ENCODE assay signal across 11 cellular contexts in the genomic region with DNA sequence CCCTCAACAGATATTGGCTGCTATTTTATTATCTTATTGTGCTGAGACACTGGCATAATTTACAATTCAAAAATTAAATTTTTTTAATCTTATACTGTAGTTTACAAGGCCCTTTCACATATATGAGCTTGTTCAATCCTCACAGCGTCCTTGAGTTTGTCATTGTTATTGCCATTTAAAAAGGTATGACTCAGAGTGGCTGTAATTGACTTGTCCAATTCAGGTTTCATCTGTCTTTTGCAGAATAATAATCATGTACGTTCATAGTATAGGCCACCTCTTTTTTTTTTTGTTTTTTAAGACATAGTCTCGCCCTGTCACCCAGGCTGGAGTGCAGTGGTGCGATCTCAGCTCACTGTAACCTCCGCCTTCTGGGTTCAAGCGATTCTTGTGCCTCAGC. TPM values are rescaled to one million over a fixed set of nuclear protein-coding genes. Genes with fewer than 3 reads are reported as not detected.
A peak's percentile ranks its signal among the peaks of the same experiment; 100 is the strongest.
DNase-seq lines count a peak whose midpoint lies in the region; ATAC-seq and TF ChIP-seq lines count a peak whose summit lies in the region.
"Had no signal": no experiment of that assay in that cellular context is flagged by ENCODE, and none has a peak within 500 bp of the region (broad histone marks: within the 10 kb centered on the region; RNA-seq: fewer than 3 reads in every experiment).

No MANE protein-coding gene starts in this region.

- CTCF ChIA-PET in SK-N-SH (lab: Yijun Ruan, JAX) = no interaction called here

- H2AFZ ChIP-seq in SK-N-SH (ENCODE audit: low read depth) (no peak overlapping the region), Karpas-422 (ENCODE audit: low read length) (no peak overlapping the region), neural cell (ENCODE audit: low read depth, low read length) (no peak overlapping the region)

- H3K27me3 ChIP-seq in SK-N-SH (ENCODE audit: insufficient read depth) (no peaks in the 10 kb centered on the region), Karpas-422 (ENCODE audit: low read length) (no peaks in the 10 kb centered on the region), neural cell (ENCODE audit: insufficient read depth, low read depth, low read length) (no peaks in the 10 kb centered on the region), WERI-Rb-1 (ENCODE audit: insufficient read depth, low read depth, severe bottlenecking) (no peaks in the 10 kb centered on the region)

- TF ChIP-seq RAD21 in SK-N-SH (IDR thresholded peaks at IDR 0.05; ENCODE audit: low read length) = no peak
- TF ChIP-seq RAD21 in neural cell (conservative IDR thresholded peaks at IDR 0.05) = no peak

- H3K4me3 Mint-ChIP-seq in central memory CD8-positive, alpha-beta T cell = peak overlapping the region; percentile 65

- no peak overlapping the region for H3K4me3 ChIP-seq in SK-N-SH (ENCODE audit: low read depth in 2 of 2, low read length in 1 of 2)
- H3K4me3 ChIP-seq in Karpas-422 (ENCODE audit: low read length) = no peak overlapping the region
- peak overlapping the region; percentile 46 for H3K4me3 ChIP-seq in neural cell (ENCODE audit: low read length)
- H3K4me3 ChIP-seq in WERI-Rb-1 (ENCODE audit: low read depth, low read length) = no peak overlapping the region
- H3K4me3 ChIP-seq: lung had no signal

- WGBS in SK-N-SH (ENCODE audit: low lambda C conversion rate) = 78% methylated on average over 6 of the region's 6 CpGs

- H3K9me3 ChIP-seq in SK-N-SH (no peaks in the 10 kb centered on the region), Karpas-422 (ENCODE audit: low read length) (no peaks in the 10 kb centered on the region), neural cell (ENCODE audit: low read length) (no peaks in the 10 kb centered on the region), WERI-Rb-1 (ENCODE audit: severe bottlenecking) (no peaks in the 10 kb centered on the region)

- ATAC-seq in SK-N-SH treated with all-trans-retinoic acid at 6 μM for 48 hours (no peak), GM18909 (IDR thresholded peaks at IDR 0.05; ENCODE audit: poor library complexity, unreplicated experiment) (no peak)
- no peak for ATAC-seq in central memory CD8-positive, alpha-beta T cell (replicated peaks; ENCODE audit: extremely low read depth, poor library complexity, severe bottlenecking)

- POLR2A ChIA-PET in SK-N-SH (lab: Yijun Ruan, JAX) = no interaction called here

- H3K27me3 Mint-ChIP-seq in central memory CD8-positive, alpha-beta T cell = no peaks in the 10 kb centered on the region

- H3K79me2 ChIP-seq in SK-N-SH (ENCODE audit: insufficient read depth) = peaks cover 99% of the 10 kb centered on the region
- H3K79me2 ChIP-seq in Karpas-422 (ENCODE audit: low read length) = peaks cover 96% of the 10 kb centered on the region
- peaks cover 12% of the 10 kb centered on the region for H3K79me2 ChIP-seq in neural cell (replicated peaks; ENCODE audit: insufficient read depth, low read length)

- H4K20me1 ChIP-seq in SK-N-SH (ENCODE audit: insufficient read depth) (peaks cover 5% of the 10 kb centered on the region), Karpas-422 (ENCODE audit: insufficient read depth, low read depth, low read length) (peaks cover 41% of the 10 kb centered on the region; the same call in 1 of the 2 replicates), neural cell (ENCODE audit: insufficient read depth) (no peaks in the 10 kb centered on the region)

- H3K27ac ChIP-seq in SK-N-SH (ENCODE audit: low read depth in 2 of 2, low read length in 1 of 2) (peak overlapping the region in 1 of 2 experiments; percentile 62; a peak in 2 of 4 replicates), Karpas-422 (ENCODE audit: low read length) (peak overlapping the region; percentile 80), neural cell (ENCODE audit: low read length) (peak overlapping the region; percentile 65), WERI-Rb-1 (no peak overlapping the region)

- no peak overlapping the region for H3K9ac ChIP-seq in SK-N-SH
- 0 out of 2 replicates have a peak overlapping the region, but pooled peaks have one; percentile 17 for H3K9ac ChIP-seq in Karpas-422 (ENCODE audit: low read length)
- no peak overlapping the region for H3K9ac ChIP-seq in neural cell (ENCODE audit: low read length)

- TF ChIP-seq CTCF in SK-N-SH (IDR thresholded peaks at IDR 0.05) = no peak
- no peak for TF ChIP-seq CTCF in neural cell (IDR thresholded peaks at IDR 0.05; ENCODE audit: poor library complexity, severe bottlenecking)
- TF ChIP-seq CTCF in WERI-Rb-1 (IDR thresholded peaks at IDR 0.05; ENCODE audit: low read depth, low read length) = no peak

- DNase-seq in SK-N-SH = no peak
- DNase-seq in Karpas-422 = no peak
- DNase-seq in central memory CD8-positive, alpha-beta T cell (ENCODE audit: low spot score in 2 of 2) = no peak
- DNase-seq in DMS114 treated with DMSO at 0.1 percent for 48 hours (lab: John Stamatoyannopoulos, UW; ENCODE audit: unreplicated experiment) = no peak
- no peak for DNase-seq in WERI-Rb-1
- DNase-seq: activated CD4-positive, alpha-beta T cell treated with anti-CD3 and anti-CD28 coated beads, Interleukin-2, amount 50 U/mL, for 1 hour; hippocampal formation had no signal

- peaks cover 36% of the 10 kb centered on the region for H3K4me1 Mint-ChIP-seq in central memory CD8-positive, alpha-beta T cell

- no peaks in the 10 kb centered on the region for H3K9me2 ChIP-seq in SK-N-SH
- no peaks in the 10 kb centered on the region for H3K9me2 ChIP-seq in Karpas-422 (replicated peaks; ENCODE audit: insufficient read depth, low read length)
- H3K9me2 ChIP-seq in neural cell (ENCODE audit: insufficient read depth, low read length) = no peaks in the 10 kb centered on the region

- peaks cover 9% of the 10 kb centered on the region for H3K36me3 Mint-ChIP-seq in central memory CD8-positive, alpha-beta T cell (ENCODE audit: insufficient read depth)

- H3K4me1 ChIP-seq in SK-N-SH (ENCODE audit: control insufficient read depth in 1 of 2, insufficient read depth in 2 of 2, low read depth in 1 of 2, low read length in 1 of 2) (peaks cover 5 to 18% of the 10 kb centered on the region in 2 experiments; a peak in 2 of 4 replicates), Karpas-422 (ENCODE audit: low read length) (peaks cover 90% of the 10 kb centered on the region)

- no peaks in the 10 kb centered on the region for H3K9me3 Mint-ChIP-seq in central memory CD8-positive, alpha-beta T cell

- H3K36me3 ChIP-seq in SK-N-SH (replicated peaks in 1 of 2; ENCODE audit: control insufficient read depth in 1 of 2, insufficient read depth in 2 of 2, low read length in 1 of 2) (no peaks in the 10 kb centered on the region), Karpas-422 (ENCODE audit: insufficient read depth, low read length) (peaks cover 42% of the 10 kb centered on the region), neural cell (ENCODE audit: insufficient read depth, low read length) (no peaks in the 10 kb centered on the region), WERI-Rb-1 (no peaks in the 10 kb centered on the region)

- H3K4me2 ChIP-seq in SK-N-SH (peak overlapping the region; percentile 38; the same call in 1 of the 2 replicates), Karpas-422 (ENCODE audit: low read depth, low read length, poor library complexity, severe bottlenecking) (no peak overlapping the region), neural cell (ENCODE audit: low read length) (no peak overlapping the region)

- peaks cover 39% of the 10 kb centered on the region for H3F3A ChIP-seq in SK-N-SH (replicated peaks; ENCODE audit: insufficient read depth)
- H3F3A ChIP-seq in neural cell (ENCODE audit: insufficient read depth, low read length, poor library complexity, severe bottlenecking) = no peaks in the 10 kb centered on the region

- TF ChIP-seq EP300 in SK-N-SH (IDR thresholded peaks at IDR 0.05; ENCODE audit: borderline replicate concordance in 1 of 2, low read depth in 1 of 2, low read length in 1 of 2) (no peak), neural cell (conservative IDR thresholded peaks at IDR 0.05; ENCODE audit: poor library complexity, severe bottlenecking) (no peak)

- H3K27ac Mint-ChIP-seq in central memory CD8-positive, alpha-beta T cell (ENCODE audit: low read depth) = peak overlapping the region; percentile 74

TF ChIP-seq in SK-N-SH, 30 proteins besides CTCF, POLR2A, EP300 and RAD21 (continues in another document):
- TF ChIP-seq, protein P1, sequence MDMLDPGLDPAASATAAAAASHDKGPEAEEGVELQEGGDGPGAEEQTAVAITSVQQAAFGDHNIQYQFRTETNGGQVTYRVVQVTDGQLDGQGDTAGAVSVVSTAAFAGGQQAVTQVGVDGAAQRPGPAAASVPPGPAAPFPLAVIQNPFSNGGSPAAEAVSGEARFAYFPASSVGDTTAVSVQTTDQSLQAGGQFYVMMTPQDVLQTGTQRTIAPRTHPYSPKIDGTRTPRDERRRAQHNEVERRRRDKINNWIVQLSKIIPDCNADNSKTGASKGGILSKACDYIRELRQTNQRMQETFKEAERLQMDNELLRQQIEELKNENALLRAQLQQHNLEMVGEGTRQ (IDR thresholded peaks at IDR 0.05; ENCODE audit: borderline replicate concordance, low read depth, low read length) = no peak
- no peak for TF ChIP-seq TAF1 (IDR thresholded peaks at IDR 0.05; ENCODE audit: borderline replicate concordance, low read depth, low read length)

TF ChIP-seq in neural cell, 6 proteins besides CTCF, POLR2A, EP300 and RAD21 (continues in another document):
- TF ChIP-seq MXI1 (conservative IDR thresholded peaks at IDR 0.05; ENCODE audit: poor library complexity, severe bottlenecking) = no peak
- no peak for TF ChIP-seq POLR2AphosphoS5 (IDR thresholded peaks at IDR 0.05)
- no peak for TF ChIP-seq SMC3 (conservative IDR thresholded peaks at IDR 0.05; ENCODE audit: poor library complexity)

RNA-seq across cellular contexts. Expression of a gene that starts 11.5 kb away (rescaled TPM):
- polyA plus RNA-seq in SK-N-SH (2012; rRNA removed) = 4.5 and 4.7 TPM in 2 replicates
- 5.0 and 5.4 TPM in 2 replicates for polyA plus RNA-seq in SK-N-SH (2012; cell fraction: cytosol; rRNA removed)
- polyA plus RNA-seq in SK-N-SH (2012; cell fraction: nucleus; rRNA removed) = 5.6 and 8.6 TPM in 2 replicates
- total RNA-seq in Karpas-422 (2014; rRNA removed; shearing (Covaris generic); ENCODE audit: low replicate concordance) = 90.3 and 132 TPM in 2 replicates
- polyA plus RNA-seq in neural cell = 8.6 and 9.3 TPM in 2 replicates
- 39.7 and 40.3 TPM in 2 replicates for polyA minus RNA-seq in neural cell
